Comparison of ENCODE assay signal across 20 cellular contexts in genomic region chr10:91367127-91367531, GRCh38.
"Had no signal": no experiment of that assay in that cellular context is flagged by ENCODE, and none has a peak within 500 bp of the region (broad histone marks: within the 10 kb centered on the region; RNA-seq: fewer than 3 reads in every experiment).

No MANE protein-coding gene starts in this region.

- H3K9me3 ChIP-seq: mucosa of descending colon had no signal

- H3K4me1 Mint-ChIP-seq: activated naive CD8-positive, alpha-beta T cell treated with anti-CD3 and anti-CD28 coated beads, Interleukin-2, amount 10 ng/mL, durations not matched to agents 7 days and 5 days; endodermal cell; naive B cell; neural crest cell; T-cell; WTC11 had no signal

- H3K27ac Mint-ChIP-seq: activated naive CD8-positive, alpha-beta T cell treated with anti-CD3 and anti-CD28 coated beads, Interleukin-2, amount 10 ng/mL, durations not matched to agents 7 days and 5 days; activated T-helper 1 cell treated with anti-CD3 and anti-CD28 coated beads, Interleukin-12 subunit alpha, Interleukin-12 subunit beta, Interleukin-2, Interleukin-4 antibody, amounts not matched to agents 30 ng/mL and 10 ng/mL and 1 ng/mL, durations not matched to agents 14 hours and 24 hours and 36 hours; endodermal cell; naive B cell; stimulated activated naive CD8-positive, alpha-beta T cell treated with anti-CD3 and anti-CD28 coated beads, Interleukin-15, amount 100 ng/mL, for 72 hours; T-cell; type B pancreatic cell; WTC11 had no signal

- DNase-seq: activated CD4-positive, alpha-beta T cell treated with anti-CD3 and anti-CD28 coated beads for 4 hours; activated naive CD8-positive, alpha-beta T cell treated with anti-CD3 and anti-CD28 coated beads, Interleukin-2, amount 10 ng/mL, durations not matched to agents 7 days and 5 days; amygdala; caudate nucleus; dorsolateral prefrontal cortex; endodermal cell; foreskin melanocyte; mesenchymal stem cell; mucosa of descending colon; naive B cell; small intestine; stimulated activated CD4-positive, alpha-beta T cell treated with anti-CD3 and anti-CD28 coated beads, Interleukin-15, amount 100 ng/mL, for 24 hours; stimulated activated CD4-positive, alpha-beta T cell treated with anti-CD3 and anti-CD28 coated beads, Interleukin-2, amount 100 ng/mL, for 48 hours; stimulated activated naive CD8-positive, alpha-beta T cell treated with anti-CD3 and anti-CD28 coated beads, Interleukin-15, amount 100 ng/mL, for 72 hours; T-cell had no signal

- H3K4me3 Mint-ChIP-seq: activated naive CD8-positive, alpha-beta T cell treated with anti-CD3 and anti-CD28 coated beads, Interleukin-2, amount 10 ng/mL, durations not matched to agents 7 days and 5 days; activated T-helper 1 cell treated with anti-CD3 and anti-CD28 coated beads, Interleukin-12 subunit alpha, Interleukin-12 subunit beta, Interleukin-2, Interleukin-4 antibody, amounts not matched to agents 30 ng/mL and 10 ng/mL and 1 ng/mL, durations not matched to agents 14 hours and 24 hours and 36 hours; endodermal cell; naive B cell; neural crest cell; stimulated activated naive CD8-positive, alpha-beta T cell treated with anti-CD3 and anti-CD28 coated beads, Interleukin-15, amount 100 ng/mL, for 72 hours; T-cell; type B pancreatic cell; WTC11 had no signal

- ATAC-seq: mucosa of descending colon; SK-N-SH treated with all-trans-retinoic acid at 6 μM for 48 hours; stimulated activated naive CD8-positive, alpha-beta T cell treated with anti-CD3 and anti-CD28 coated beads, Interleukin-15, amount 100 ng/mL, for 72 hours; T-cell; WTC11 had no signal

- H3K27me3 ChIP-seq: dorsolateral prefrontal cortex had no signal

- H3K36me3 Mint-ChIP-seq: activated naive CD8-positive, alpha-beta T cell treated with anti-CD3 and anti-CD28 coated beads, Interleukin-2, amount 10 ng/mL, durations not matched to agents 7 days and 5 days; naive B cell; T-cell; type B pancreatic cell; WTC11 had no signal

- H3K4me3 ChIP-seq: dorsolateral prefrontal cortex, mucosa of descending colon had no signal
